32 cellular contexts compared by ENCODE assay signal in genomic region chr4:99381588-99382175, GRCh38. TPM values are rescaled to one million over a fixed set of nuclear protein-coding genes. Genes with fewer than 3 reads are reported as not detected.
DNase-seq lines count a peak whose midpoint lies in the region; ATAC-seq, FAIRE-seq and TF ChIP-seq lines count a peak whose summit lies in the region.
"Had no signal": no experiment of that assay in that cellular context is flagged by ENCODE, and none has a peak within 500 bp of the region (broad histone marks: within the 10 kb centered on the region; RNA-seq: fewer than 3 reads in every experiment).

No MANE protein-coding gene starts in this region.

- POLR2A ChIA-PET in activated CD8-positive, alpha-beta T cell treated with anti-CD3 and anti-CD28 coated beads for 36 hours (lab: Charles Lee), result no interaction called here

- H3K27ac Mint-ChIP-seq in activated CD8-positive, alpha-beta T cell treated with anti-CD3 and anti-CD28 coated beads for 36 hours, result no peak overlapping the region
- H3K27ac Mint-ChIP-seq: activated CD4-positive, alpha-beta T cell treated with anti-CD3 and anti-CD28 coated beads, Interleukin-2, amount 10 ng/mL, durations not matched to agents 24 days and 14 days; activated naive CD8-positive, alpha-beta T cell; activated T-cell treated with anti-CD3 and anti-CD28 coated beads, Interleukin-2, amount 50 U/mL, for 24 hours; CD14-positive monocyte; naive thymus-derived CD8-positive, alpha-beta T cell had no signal

- no peak for FAIRE-seq in small intestine (lab: Jason Lieb, UNC)
- FAIRE-seq: A204.1 had no signal

- intact Hi-C loops in activated CD8-positive, alpha-beta T cell treated with anti-CD3 and anti-CD28 coated beads for 36 hours (cut with micrococcal nuclease), result no loop called here

- H3K36me3 ChIP-seq in small intestine (ENCODE audit: control insufficient read depth in 2 of 2, insufficient read depth in 2 of 2, low read length in 2 of 2) (no peaks in the 10 kb centered on the region), WERI-Rb-1 (no peaks in the 10 kb centered on the region)
- H3K36me3 ChIP-seq: breast epithelium had no signal

- ATAC-seq in GM18511 (IDR thresholded peaks at IDR 0.05; ENCODE audit: unreplicated experiment), result peak; percentile 39
- peak; percentile 58 for ATAC-seq in HG03354 (IDR thresholded peaks at IDR 0.05; ENCODE audit: poor library complexity, severe bottlenecking, unreplicated experiment)
- ATAC-seq in activated CD8-positive, alpha-beta T cell treated with anti-CD3 and anti-CD28 coated beads for 36 hours, result no peak
- ATAC-seq in GM18868 (IDR thresholded peaks at IDR 0.05; ENCODE audit: unreplicated experiment), result no peak
- ATAC-seq: left ventricle myocardium superior; naive thymus-derived CD8-positive, alpha-beta T cell had no signal

- H3K27ac ChIP-seq in small intestine (ENCODE audit: low read depth in 1 of 2, low read length in 1 of 2) (no peak overlapping the region), WERI-Rb-1 (no peak overlapping the region)
- H3K27ac ChIP-seq: epithelial cell of prostate had no signal

- 4 to 23% (median 8%) methylated on average over 1 of the region's 1 CpG for WGBS in small intestine, 3 donors

- no peaks in the 10 kb centered on the region for H3K36me3 Mint-ChIP-seq in activated CD8-positive, alpha-beta T cell treated with anti-CD3 and anti-CD28 coated beads for 36 hours (ENCODE audit: low read depth)
- H3K36me3 Mint-ChIP-seq: activated naive CD8-positive, alpha-beta T cell; CD14-positive monocyte had no signal

- H3K27me3 Mint-ChIP-seq in activated CD8-positive, alpha-beta T cell treated with anti-CD3 and anti-CD28 coated beads for 36 hours, result peaks cover 8% of the 10 kb centered on the region

- H3K9me3 ChIP-seq in small intestine (ENCODE audit: control insufficient read depth, low read depth) (no peaks in the 10 kb centered on the region), WERI-Rb-1 (ENCODE audit: severe bottlenecking) (no peaks in the 10 kb centered on the region)
- H3K9me3 ChIP-seq: breast epithelium had no signal

- no peak for TF ChIP-seq CTCF in WERI-Rb-1 (IDR thresholded peaks at IDR 0.05; ENCODE audit: low read depth, low read length)
- TF ChIP-seq CTCF in activated CD8-positive, alpha-beta T cell treated with anti-CD3 and anti-CD28 coated beads for 36 hours (IDR thresholded peaks at IDR 0.05), result no peak

- no peaks in the 10 kb centered on the region for H3K9me3 Mint-ChIP-seq in activated CD8-positive, alpha-beta T cell treated with anti-CD3 and anti-CD28 coated beads for 36 hours
- H3K9me3 Mint-ChIP-seq: activated CD4-positive, alpha-beta T cell treated with anti-CD3 and anti-CD28 coated beads, Interleukin-2, amount 10 ng/mL, durations not matched to agents 24 days and 14 days; activated T-cell treated with anti-CD3 and anti-CD28 coated beads, Interleukin-2, amount 50 U/mL, for 24 hours had no signal

- DNase-seq in left kidney (ENCODE audit: low read depth, low spot score) (peak; percentile 28), small intestine (peak; percentile 38), WERI-Rb-1 (no peak), NCI-H226 (no peak)
- DNase-seq in activated CD8-positive, alpha-beta T cell treated with anti-CD3 and anti-CD28 coated beads for 36 hours, result no peak
- DNase-seq: activated CD4-positive, alpha-beta T cell treated with anti-CD3 and anti-CD28 coated beads, Interleukin-2, amount 10 ng/mL, durations not matched to agents 24 days and 14 days; activated effector memory CD4-positive, alpha-beta T cell treated with anti-CD3 and anti-CD28 coated beads, Interleukin-2, amount 50 U/mL, for 16 hours; activated T-cell treated with anti-CD3 and anti-CD28 coated beads, Interleukin-2, amount 50 U/mL, for 24 hours; Calu3; DND-41; effector CD8-positive, alpha-beta T cell; GF-D8; left ventricle myocardium superior; naive thymus-derived CD8-positive, alpha-beta T cell; NCI-H1694; NCI-H510A; nucleus accumbens; SIG-M5; stimulated activated CD4-positive, alpha-beta T cell treated with anti-CD3 and anti-CD28 coated beads, Interleukin-4, amount 100 ng/mL, for 24 hours; T-helper 9 cell; trophoblast cell had no signal

- no peaks in the 10 kb centered on the region for H3K4me1 Mint-ChIP-seq in activated CD8-positive, alpha-beta T cell treated with anti-CD3 and anti-CD28 coated beads for 36 hours (ENCODE audit: low read depth)
- H3K4me1 Mint-ChIP-seq: activated CD4-positive, alpha-beta T cell treated with anti-CD3 and anti-CD28 coated beads, Interleukin-2, amount 10 ng/mL, durations not matched to agents 24 days and 14 days; CD14-positive monocyte; naive thymus-derived CD8-positive, alpha-beta T cell had no signal

- no peak overlapping the region for H3K4me3 ChIP-seq in small intestine (ENCODE audit: low read depth in 1 of 2, low read length in 2 of 2)
- no peak overlapping the region for H3K4me3 ChIP-seq in WERI-Rb-1 (ENCODE audit: low read depth, low read length)
- H3K4me3 ChIP-seq: breast epithelium had no signal

- CTCF ChIA-PET in activated CD8-positive, alpha-beta T cell treated with anti-CD3 and anti-CD28 coated beads for 36 hours (lab: Charles Lee), result no interaction called here

- H3K4me3 Mint-ChIP-seq in activated CD8-positive, alpha-beta T cell treated with anti-CD3 and anti-CD28 coated beads for 36 hours, result no peak overlapping the region
- H3K4me3 Mint-ChIP-seq: activated CD4-positive, alpha-beta T cell treated with anti-CD3 and anti-CD28 coated beads, Interleukin-2, amount 10 ng/mL, durations not matched to agents 24 days and 14 days; activated naive CD8-positive, alpha-beta T cell; activated T-cell treated with anti-CD3 and anti-CD28 coated beads, Interleukin-2, amount 50 U/mL, for 24 hours; CD14-positive monocyte; naive thymus-derived CD8-positive, alpha-beta T cell had no signal

- H3K27me3 ChIP-seq in small intestine (ENCODE audit: control insufficient read depth in 2 of 2, insufficient read depth in 2 of 2, low read length in 2 of 2), result no peaks in the 10 kb centered on the region
- H3K27me3 ChIP-seq in WERI-Rb-1 (ENCODE audit: insufficient read depth, low read depth, severe bottlenecking), result no peaks in the 10 kb centered on the region
- H3K27me3 ChIP-seq: breast epithelium had no signal

- peaks cover 0 to 6% of the 10 kb centered on the region in 2 donors for H3K4me1 ChIP-seq in small intestine (ENCODE audit: control insufficient read depth in 2 of 2, insufficient read depth in 1 of 2, low read depth in 1 of 2, low read length in 1 of 2)
- H3K4me1 ChIP-seq: breast epithelium had no signal

RNA-seq across cellular contexts. Expression of gene ADH1C, which starts 29.1 kb away (rescaled TPM):
- 100 to 1,000 TPM; 185 to 231 (median 194) TPM for polyA plus RNA-seq in small intestine
- not detected for total RNA-seq in activated CD8-positive, alpha-beta T cell treated with anti-CD3 and anti-CD28 coated beads for 36 hours
- total RNA-seq: activated CD4-positive, alpha-beta T cell treated with anti-CD3 and anti-CD28 coated beads, Interleukin-2, amount 10 ng/mL, durations not matched to agents 24 days and 14 days; activated CD8-positive, alpha-beta memory T cell treated with anti-CD3 and anti-CD28 coated beads for 36 hours; naive thymus-derived CD8-positive, alpha-beta T cell; pulmonary artery endothelial cell had no signal
- polyA plus RNA-seq: CD14-positive monocyte; naive thymus-derived CD8-positive, alpha-beta T cell had no signal

RNA-seq across cellular contexts. Expression of gene ADH7, which starts 53.5 kb away (rescaled TPM):
- polyA plus RNA-seq in small intestine, result under 1 TPM in 1 of 3 donors, not detected in 2; 0.03 TPM
- total RNA-seq in activated CD8-positive, alpha-beta T cell treated with anti-CD3 and anti-CD28 coated beads for 36 hours, result not detected
- total RNA-seq: activated CD4-positive, alpha-beta T cell treated with anti-CD3 and anti-CD28 coated beads, Interleukin-2, amount 10 ng/mL, durations not matched to agents 24 days and 14 days; activated CD8-positive, alpha-beta memory T cell treated with anti-CD3 and anti-CD28 coated beads for 36 hours; breast epithelium; Calu3; H4; left ventricle myocardium superior; naive thymus-derived CD8-positive, alpha-beta T cell; pulmonary artery endothelial cell had no signal
- polyA plus RNA-seq: CD14-positive monocyte; naive thymus-derived CD8-positive, alpha-beta T cell had no signal

Comparison
In these comparisons a context has a peak if more than half of its experiments do, and no peak if none do; other contexts are left out.
1. ATAC-seq: peak in GM18511 (single experiment) and HG03354 (single experiment); none in activated CD8-positive, alpha-beta T cell treated with anti-CD3 and anti-CD28 coated beads for 36 hours (single experiment) and GM18868 (single experiment).
2. DNase-seq: peak in left kidney (single experiment) and small intestine (single experiment); none in WERI-Rb-1 (single experiment), activated CD8-positive, alpha-beta T cell treated with anti-CD3 and anti-CD28 coated beads for 36 hours (single experiment) and NCI-H226 (single experiment).